In the genomic region with DNA sequence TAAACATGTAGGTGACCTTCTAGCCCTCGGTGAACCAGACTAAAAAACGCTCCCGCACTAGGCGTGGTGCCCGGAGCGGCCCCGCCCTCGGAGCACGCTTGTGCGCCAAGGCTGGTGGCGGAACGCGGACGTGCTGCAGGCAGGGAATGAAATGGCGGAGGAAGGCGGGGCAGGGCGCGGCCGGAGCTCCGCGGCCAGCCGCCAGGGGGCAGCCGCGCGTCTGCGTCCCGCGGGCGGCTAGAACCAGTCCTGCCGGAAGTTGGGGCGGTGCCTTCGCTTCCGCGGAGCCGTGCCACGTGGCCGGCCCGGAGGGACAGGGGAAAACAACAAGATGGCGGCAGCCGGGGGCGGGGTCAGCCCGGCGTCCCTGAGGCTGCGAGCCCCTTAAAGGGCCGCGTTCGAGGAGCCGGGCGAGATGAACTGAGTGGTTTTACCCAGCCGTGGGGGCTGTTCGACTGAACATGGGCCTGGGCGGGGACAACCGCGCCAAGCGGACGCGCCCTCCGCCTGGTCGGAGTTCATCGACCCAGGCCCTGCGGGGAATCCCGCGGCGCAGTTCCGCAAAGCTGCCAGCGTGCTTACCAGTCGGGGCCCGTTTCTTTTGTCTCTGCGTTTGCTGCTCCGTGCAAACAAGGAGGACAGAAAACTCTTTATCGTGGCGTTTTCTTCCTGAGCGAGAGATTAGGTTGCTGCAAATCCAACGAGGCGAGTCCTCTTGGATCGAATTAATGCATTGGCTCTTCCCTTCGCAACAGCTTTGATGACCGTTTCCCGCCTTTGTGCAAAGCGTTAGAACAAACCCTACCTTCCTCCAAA, we compare ENCODE assay signal across 8 cellular contexts.
A peak's percentile ranks its signal among the peaks of the same experiment; 100 is the strongest.
DNase-seq lines count a peak whose midpoint lies in the region; ATAC-seq and TF ChIP-seq lines count a peak whose summit lies in the region.

No MANE protein-coding gene starts in this region.

- H3K4me1 ChIP-seq in CD4-positive, alpha-beta memory T cell (ENCODE audit: insufficient read depth, low read length): peaks cover 58% of the 10 kb centered on the region

- 0 to 1% methylated on average over 69 to 71 of the region's 80 CpGs for WGBS in lower leg skin, 2 donors

- H3K4me3 Mint-ChIP-seq in CD4-positive, alpha-beta memory T cell: peak overlapping the region; percentile 79 to 97 (median 89)

- DNase-seq in CD4-positive, alpha-beta memory T cell: peak; percentile 98 to 100 (median 99)
- peak; percentile 98 for DNase-seq in NCI-H748 (lab: John Stamatoyannopoulos, UW; ENCODE audit: unreplicated experiment)
- peak; percentile 97 for DNase-seq in activated CD4-positive, alpha-beta T cell treated with anti-CD3 and anti-CD28 coated beads, Interleukin-2, amount 50 U/mL, for 4 hours
- peak; percentile 98 for DNase-seq in dermis blood vessel endothelial cell
- DNase-seq in lower leg skin (ENCODE audit: low spot score in 2 of 2): peak; percentile 98 to 100
- peak; percentile 98 for DNase-seq in stimulated activated CD4-positive, alpha-beta T cell treated with anti-CD3 and anti-CD28 coated beads, Interleukin-4, amount 100 ng/mL, for 4 hours

- H3K36me3 Mint-ChIP-seq in CD4-positive, alpha-beta memory T cell: peaks cover 0 to 3% of the 10 kb centered on the region in 2 donors

- peak in 1 of 2 donors; percentile 4 for TF ChIP-seq POLR2A in lower leg skin (IDR thresholded peaks at IDR 0.05)

- H3K9me3 Mint-ChIP-seq in CD4-positive, alpha-beta memory T cell: no peaks in the 10 kb centered on the region

- POLR2A ChIA-PET in CD4-positive, alpha-beta memory T cell (lab: Charles Lee; ENCODE audit: partially characterized antibody): interaction anchor here (0.7 to 14.5 kb wide), 28 partner anchors 11 to 175 kb away, joined by 3 to 1104 read pairs (median 8); a partner anchor contains a TSS

- no peaks in the 10 kb centered on the region for H3K27me3 ChIP-seq in CD4-positive, alpha-beta memory T cell (ENCODE audit: insufficient read depth, low read length)

- H3K4me1 Mint-ChIP-seq in CD4-positive, alpha-beta memory T cell: peaks cover 27 to 68% (median 43%) of the 10 kb centered on the region in 4 donors

- no peaks in the 10 kb centered on the region for H3K36me3 ChIP-seq in CD4-positive, alpha-beta memory T cell (ENCODE audit: insufficient read depth, low read length)

- peak in 2 of 3 donors; percentile 8 to 84 for TF ChIP-seq CTCF in lower leg skin (IDR thresholded peaks at IDR 0.05)

- no peaks in the 10 kb centered on the region for H3K9me3 ChIP-seq in CD4-positive, alpha-beta memory T cell (ENCODE audit: control insufficient read depth in 1 of 2, low read length in 2 of 2)

- intact Hi-C loops in CD4-positive, alpha-beta memory T cell (cut with micrococcal nuclease): loop anchor here (1.0 kb wide), 7 partner anchors 11 to 109 kb away; a partner anchor contains a TSS
- intact Hi-C loops in lower leg skin (cut with DNase I; ENCODE audit: low total_unique reads): loop anchor here (5.0 kb wide), 1 partner anchor 98 kb away; no protein-coding TSS in a partner anchor

- H3K4me3 ChIP-seq in CD4-positive, alpha-beta memory T cell (ENCODE audit: low read length in 2 of 2): peak overlapping the region; percentile 84 to 94
- H3K4me3 ChIP-seq in lower leg skin (ENCODE audit: low read depth, poor library complexity, severe bottlenecking): peak overlapping the region; percentile 37

- peak; percentile 85 for ATAC-seq in GM19397 (IDR thresholded peaks at IDR 0.05; ENCODE audit: unreplicated experiment)
- peak; percentile 76 for ATAC-seq in HG03565 (IDR thresholded peaks at IDR 0.05; ENCODE audit: unreplicated experiment)

- H3K27ac Mint-ChIP-seq in CD4-positive, alpha-beta memory T cell: peak overlapping the region; percentile 92 to 100 (median 95)

- no peaks in the 10 kb centered on the region for H3K27me3 Mint-ChIP-seq in CD4-positive, alpha-beta memory T cell

- H3K27ac ChIP-seq in CD4-positive, alpha-beta memory T cell (ENCODE audit: low read depth, low read length): peak overlapping the region; percentile 91

- CTCF ChIA-PET in CD4-positive, alpha-beta memory T cell (lab: Charles Lee; ENCODE audit: partially characterized antibody): interaction anchor here (1.3 to 6.1 kb wide), 17 partner anchors 10 to 119 kb away, joined by 3 to 121 read pairs (median 17); a partner anchor contains a TSS

Comparison
In these comparisons a context has a peak if more than half of its experiments do, and no peak if none do; other contexts are left out.
1. Peak in every context shown above with its lines: DNase-seq, ATAC-seq, H3K4me3 ChIP-seq and H3K27ac ChIP-seq.